Comparison of ENCODE assay signal across 8 cellular contexts in genomic region chr2:43519711-43520221, GRCh38.
DNase-seq lines count a peak whose midpoint lies in the region; ATAC-seq and TF ChIP-seq lines count a peak whose summit lies in the region.

No MANE protein-coding gene starts in this region.

- H2BK15ac ChIP-seq in IMR-90 (ENCODE audit: low read depth, low read length), result peak overlapping the region; percentile 92; the same call in 2 of the 3 replicates

- H3K14ac ChIP-seq in IMR-90 (replicated peaks; ENCODE audit: low read depth, low read length), result peak overlapping the region; percentile 88

- peak overlapping the region; percentile 39 for H4K5ac ChIP-seq in IMR-90 (ENCODE audit: low read depth, low read length)

- H3K4me3 ChIP-seq in AG09309 (ENCODE audit: control insufficient read depth, low read depth, low read length), result no peak overlapping the region
- no peak overlapping the region for H3K4me3 ChIP-seq in IMR-90 (ENCODE audit: insufficient read depth, low read depth, low read length)
- no peak overlapping the region for H3K4me3 ChIP-seq in mucosa of rectum (ENCODE audit: low read length in 2 of 2)

- peak overlapping the region; percentile 98 for H2BK5ac ChIP-seq in IMR-90 (ENCODE audit: low read depth, low read length, poor library complexity, severe bottlenecking)

- TF ChIP-seq RAD21 in IMR-90 (IDR thresholded peaks at IDR 0.05; ENCODE audit: low read length), result no peak

- peak overlapping the region; percentile 77 for H3K27ac Mint-ChIP-seq in chondrocyte (ENCODE audit: unreplicated experiment)
- H3K27ac Mint-ChIP-seq in endothelial cell (ENCODE audit: unreplicated experiment), result no peak overlapping the region

- no TSS peak for BruUV-seq in IMR-90 (replicated peaks; lab: Mats Ljungman, UMichigan)

- H3K4me2 ChIP-seq in IMR-90 (ENCODE audit: low read depth, low read length), result peak overlapping the region; percentile 32

- H2AK9ac ChIP-seq in IMR-90 (replicated peaks; ENCODE audit: low read depth, low read length, poor library complexity), result peak overlapping the region; percentile 77

- H3K4me3 Mint-ChIP-seq in chondrocyte (ENCODE audit: unreplicated experiment) (no peak overlapping the region), endothelial cell (ENCODE audit: unreplicated experiment) (no peak overlapping the region)

- TF ChIP-seq CTCF in AG09309 (IDR thresholded peaks at IDR 0.05; ENCODE audit: control insufficient read depth, insufficient read depth, low read depth, low read length, missing control alignments), result no peak
- TF ChIP-seq CTCF in IMR-90 (conservative IDR thresholded peaks at IDR 0.05; ENCODE audit: low read depth, low read length), result no peak
- TF ChIP-seq CTCF in chondrocyte (IDR thresholded peaks at IDR 0.05), result no peak
- no peak for TF ChIP-seq CTCF in endothelial cell (IDR thresholded peaks at IDR 0.05; ENCODE audit: unreplicated experiment)

- peaks cover 9% of the 10 kb centered on the region for H3K4me1 ChIP-seq in IMR-90 (ENCODE audit: control insufficient read depth, insufficient read depth, low read length)
- H3K4me1 ChIP-seq in mucosa of rectum (ENCODE audit: control insufficient read depth in 2 of 2, insufficient read depth in 2 of 2, low read length in 2 of 2), result peaks cover 0 to 12% of the 10 kb centered on the region in 2 donors

- no peak overlapping the region for H2AFZ ChIP-seq in IMR-90 (replicated peaks; ENCODE audit: low read length, poor library complexity)

- H4K91ac ChIP-seq in IMR-90 (ENCODE audit: insufficient read depth, low read depth, low read length), result peak overlapping the region; percentile 71

- H3K56ac ChIP-seq in IMR-90 (ENCODE audit: extremely low read depth, insufficient read depth, low read length), result peak overlapping the region; percentile 77

- TF ChIP-seq POLR2A in IMR-90 (IDR thresholded peaks at IDR 0.05; ENCODE audit: low read depth, low read length), result no peak

- DNase-seq in AG09309 (ENCODE audit: low read depth) (peak; percentile 91), IMR-90 (peak; percentile 97), chondrocyte (ENCODE audit: low spot score) (no peak), endothelial cell (ENCODE audit: low spot score) (no peak), NCI-H1930 (lab: John Stamatoyannopoulos, UW) (no peak)

- in situ Hi-C loops in IMR-90 (cut with MboI; ENCODE audit: low sequenced_read_pairs), result no loop called here

- no peaks in the 10 kb centered on the region for H3K9me3 ChIP-seq in IMR-90 (ENCODE audit: control insufficient read depth, insufficient read depth, low read length)
- H3K9me3 ChIP-seq in mucosa of rectum (ENCODE audit: control insufficient read depth in 2 of 2, low read length in 2 of 2), result no peaks in the 10 kb centered on the region

- no peaks in the 10 kb centered on the region for H4K20me1 ChIP-seq in IMR-90 (ENCODE audit: insufficient read depth, low read length)

- H3K9me3 Mint-ChIP-seq in chondrocyte (ENCODE audit: low read depth), result no peaks in the 10 kb centered on the region
- H3K9me3 Mint-ChIP-seq in endothelial cell (ENCODE audit: unreplicated experiment), result no peaks in the 10 kb centered on the region

- peaks cover under 1% of the 10 kb centered on the region for H3K36me3 Mint-ChIP-seq in chondrocyte (ENCODE audit: low read depth)
- H3K36me3 Mint-ChIP-seq in endothelial cell (ENCODE audit: low read depth, unreplicated experiment), result no peaks in the 10 kb centered on the region

- peak overlapping the region; percentile 79 for H2AK5ac ChIP-seq in IMR-90 (ENCODE audit: low read depth, low read length)

- H3K36me3 ChIP-seq in IMR-90 (ENCODE audit: control insufficient read depth, insufficient read depth, low read length) (no peaks in the 10 kb centered on the region), mucosa of rectum (ENCODE audit: control insufficient read depth in 2 of 2, insufficient read depth in 2 of 2, low read length in 2 of 2) (no peaks in the 10 kb centered on the region)

- no peaks in the 10 kb centered on the region for H3K27me3 Mint-ChIP-seq in chondrocyte (ENCODE audit: low read depth)
- no peaks in the 10 kb centered on the region for H3K27me3 Mint-ChIP-seq in endothelial cell (ENCODE audit: unreplicated experiment)

- H3K27ac ChIP-seq in IMR-90 (ENCODE audit: insufficient read depth, low read length) (peak overlapping the region; percentile 70), mucosa of rectum (ENCODE audit: low read depth in 2 of 2, low read length in 2 of 2) (peak overlapping the region; percentile 49 to 66)

- H3K27me3 ChIP-seq in IMR-90 (ENCODE audit: control insufficient read depth, insufficient read depth, low read length) (no peaks in the 10 kb centered on the region), mucosa of rectum (ENCODE audit: control insufficient read depth in 2 of 2, insufficient read depth in 2 of 2, low read length in 2 of 2) (no peaks in the 10 kb centered on the region)

- POLR2A ChIA-PET in IMR-90 (lab: Charles Lee; ENCODE audit: unreplicated experiment), result no interaction called here

- H3K23ac ChIP-seq in IMR-90 (ENCODE audit: low read depth, low read length), result peak overlapping the region; percentile 84; the same call in 1 of the 2 replicates

- peaks cover 4 to 14% of the 10 kb centered on the region in 2 experiments; a peak in 3 of 4 replicates for H3K79me1 ChIP-seq in IMR-90 (ENCODE audit: low read depth in 1 of 2, low read length in 2 of 2)

- CTCF ChIA-PET in IMR-90 (lab: Yijun Ruan, JAX), result interaction anchor here (1.1 to 2.6 kb wide), 2 partner anchors 13 to 20 kb away, joined by 3 to 6 read pairs; no protein-coding TSS in a partner anchor

- dilution Hi-C loops in IMR-90 (cut with HindIII; ENCODE audit: low sequenced_read_pairs, unreplicated experiment), result no loop called here

- H3K4ac ChIP-seq in IMR-90 (ENCODE audit: low read depth, low read length), result peak overlapping the region; percentile 86

- intact Hi-C loops in IMR-90 (cut with micrococcal nuclease), result no loop called here

- H3K4me1 Mint-ChIP-seq in chondrocyte (ENCODE audit: low read depth) (peaks cover 56% of the 10 kb centered on the region), endothelial cell (ENCODE audit: unreplicated experiment) (no peaks in the 10 kb centered on the region)

- peak overlapping the region; percentile 48 to 92; a peak in 3 of 4 replicates for H4K8ac ChIP-seq in IMR-90 (ENCODE audit: low read depth in 2 of 2, low read length in 2 of 2)

- peak overlapping the region; percentile 63 for H3K18ac ChIP-seq in IMR-90 (ENCODE audit: low read depth, low read length)

- H2BK120ac ChIP-seq in IMR-90 (ENCODE audit: low read depth, low read length), result peak overlapping the region; percentile 91

- peaks cover 6% of the 10 kb centered on the region for H3K9me1 ChIP-seq in IMR-90 (ENCODE audit: insufficient read depth, low read length)

- no CpG with 5 or more reads among the region's 2 CpGs for WGBS in IMR-90 (ENCODE audit: extremely low coverage in 2 of 2, insufficient read length in 1 of 2), 2 experiments

- ATAC-seq in IMR-90 (ENCODE audit: low read depth) (peak; percentile 87), HG03521 (IDR thresholded peaks at IDR 0.05; ENCODE audit: unreplicated experiment) (no peak), HG03108 (IDR thresholded peaks at IDR 0.05; ENCODE audit: unreplicated experiment) (no peak)

- H3K9ac ChIP-seq in IMR-90 (ENCODE audit: low read depth, low read length) (no peak overlapping the region), mucosa of rectum (ENCODE audit: low read depth in 1 of 2, low read length in 2 of 2) (peak overlapping the region in 1 of 2 donors; percentile 41)

- H2BK20ac ChIP-seq in IMR-90 (ENCODE audit: low read depth, low read length), result peak overlapping the region; percentile 86

TF ChIP-seq in IMR-90, 13 proteins besides CTCF, POLR2A, EP300 and RAD21:
- TF ChIP-seq MXI1 (IDR thresholded peaks at IDR 0.05; ENCODE audit: borderline replicate concordance, low read depth, low read length) (no peak), RCOR1 (IDR thresholded peaks at IDR 0.05; ENCODE audit: insufficient replicate concordance, low read length) (peak; percentile 65), FOS (IDR thresholded peaks at IDR 0.05; ENCODE audit: low read depth, low read length) (peak; percentile 37), NFE2L2 (IDR thresholded peaks at IDR 0.05; ENCODE audit: low read depth, low read length) (no peak), MAZ (IDR thresholded peaks at IDR 0.05; ENCODE audit: borderline replicate concordance, low read depth, low read length) (no peak), CEBPB (IDR thresholded peaks at IDR 0.05; ENCODE audit: low read depth, low read length) (peak; percentile 70), MAFK (IDR thresholded peaks at IDR 0.05; ENCODE audit: low read depth, low read length) (no peak; the same call in 1 of the 2 replicates), SMC3 (IDR thresholded peaks at IDR 0.05; ENCODE audit: low read depth, low read length) (no peak), CHD1 (IDR thresholded peaks at IDR 0.05; ENCODE audit: low read depth, low read length) (no peak), BHLHE40 (IDR thresholded peaks at IDR 0.05; ENCODE audit: low read depth, low read length) (peak; percentile 39; the same call in 1 of the 2 replicates), RFX5 (IDR thresholded peaks at IDR 0.05; ENCODE audit: low read depth, low read length) (no peak)
- TF ChIP-seq, protein P1, sequence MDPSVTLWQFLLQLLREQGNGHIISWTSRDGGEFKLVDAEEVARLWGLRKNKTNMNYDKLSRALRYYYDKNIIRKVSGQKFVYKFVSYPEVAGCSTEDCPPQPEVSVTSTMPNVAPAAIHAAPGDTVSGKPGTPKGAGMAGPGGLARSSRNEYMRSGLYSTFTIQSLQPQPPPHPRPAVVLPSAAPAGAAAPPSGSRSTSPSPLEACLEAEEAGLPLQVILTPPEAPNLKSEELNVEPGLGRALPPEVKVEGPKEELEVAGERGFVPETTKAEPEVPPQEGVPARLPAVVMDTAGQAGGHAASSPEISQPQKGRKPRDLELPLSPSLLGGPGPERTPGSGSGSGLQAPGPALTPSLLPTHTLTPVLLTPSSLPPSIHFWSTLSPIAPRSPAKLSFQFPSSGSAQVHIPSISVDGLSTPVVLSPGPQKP (IDR thresholded peaks at IDR 0.05; ENCODE audit: borderline replicate concordance, low read depth, low read length), result no peak
- TF ChIP-seq, protein P2, sequence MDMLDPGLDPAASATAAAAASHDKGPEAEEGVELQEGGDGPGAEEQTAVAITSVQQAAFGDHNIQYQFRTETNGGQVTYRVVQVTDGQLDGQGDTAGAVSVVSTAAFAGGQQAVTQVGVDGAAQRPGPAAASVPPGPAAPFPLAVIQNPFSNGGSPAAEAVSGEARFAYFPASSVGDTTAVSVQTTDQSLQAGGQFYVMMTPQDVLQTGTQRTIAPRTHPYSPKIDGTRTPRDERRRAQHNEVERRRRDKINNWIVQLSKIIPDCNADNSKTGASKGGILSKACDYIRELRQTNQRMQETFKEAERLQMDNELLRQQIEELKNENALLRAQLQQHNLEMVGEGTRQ (IDR thresholded peaks at IDR 0.05; ENCODE audit: low read depth, low read length), result no peak

Comparison
In these comparisons a context has a peak if more than half of its experiments do, and no peak if none do; other contexts are left out.
1. DNase-seq: peak in AG09309 (single experiment) and IMR-90 (single experiment); none in chondrocyte (single experiment), endothelial cell (single experiment) and NCI-H1930 (0 of 2).